In the genomic region with DNA sequence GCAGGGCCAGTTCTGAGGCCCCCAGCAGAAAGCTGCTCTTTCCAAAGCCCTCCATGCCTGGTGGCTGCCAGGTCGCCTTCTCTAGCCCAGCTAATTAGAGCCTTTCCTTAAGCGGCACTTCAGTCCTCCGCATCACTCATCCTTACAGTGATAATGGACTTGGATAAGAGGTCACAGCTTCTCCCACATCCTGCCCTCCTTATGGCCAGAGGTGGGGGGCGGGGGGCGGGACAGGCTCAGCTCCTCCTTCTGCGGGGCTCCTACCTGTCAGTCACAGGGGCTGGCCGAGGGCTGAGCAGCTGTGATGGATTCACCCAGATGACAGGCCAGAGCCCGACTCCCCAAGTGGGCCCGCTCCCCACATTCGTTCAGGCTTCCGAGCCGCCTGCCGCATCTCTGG, we compare ENCODE assay signal across 15 cellular contexts. TPM values are rescaled to one million over a fixed set of nuclear protein-coding genes. Genes with fewer than 3 reads are reported as not detected.
DNase-seq lines count a peak whose midpoint lies in the region; ATAC-seq, FAIRE-seq and TF ChIP-seq lines count a peak whose summit lies in the region.
"Had no signal": no experiment of that assay in that cellular context is flagged by ENCODE, and none has a peak within 500 bp of the region (broad histone marks: within the 10 kb centered on the region; RNA-seq: fewer than 3 reads in every experiment).

No MANE protein-coding gene starts in this region.

- no peak overlapping the region for H4K8ac ChIP-seq in mesendoderm (ENCODE audit: low read depth, low read length)

- H3K9me3 Mint-ChIP-seq in GM23338, result no peaks in the 10 kb centered on the region
- H3K9me3 Mint-ChIP-seq: CD14-positive monocyte; CD8-positive, alpha-beta T cell had no signal

- no peaks in the 10 kb centered on the region for H3K9me3 ChIP-seq in BLaER1
- no peaks in the 10 kb centered on the region for H3K9me3 ChIP-seq in K562 (replicated peaks; ENCODE audit: control insufficient read depth, insufficient read depth, low read depth, low read length)
- H3K9me3 ChIP-seq in smooth muscle cell (replicated peaks; ENCODE audit: low read depth), result no peaks in the 10 kb centered on the region

- H3K36me3 ChIP-seq in BLaER1 (peaks cover 7% of the 10 kb centered on the region; the same call in 1 of the 2 replicates), GM23338 (ENCODE audit: insufficient read depth) (no peaks in the 10 kb centered on the region), K562 (ENCODE audit: control insufficient read depth, insufficient read depth, low read length) (no peaks in the 10 kb centered on the region), mesendoderm (ENCODE audit: control insufficient read depth, insufficient read depth, low read length) (no peaks in the 10 kb centered on the region), smooth muscle cell (ENCODE audit: low read depth) (no peaks in the 10 kb centered on the region)

- H3K27ac ChIP-seq in BLaER1 (no peak overlapping the region), GM23338 (ENCODE audit: low read depth) (no peak overlapping the region), K562 (ENCODE audit: extremely low read depth, low read depth, low read length) (no peak overlapping the region), mesendoderm (ENCODE audit: low read depth, low read length) (no peak overlapping the region), smooth muscle cell (ENCODE audit: low read depth) (no peak overlapping the region)

- no peak for TF ChIP-seq RAD21 in K562 (CRISPR knock-in tag; conservative IDR thresholded peaks at IDR 0.05 in 1 of 2, IDR thresholded peaks at IDR 0.05 in 1 of 2)

- no peak overlapping the region for H2BK15ac ChIP-seq in mesendoderm (replicated peaks; ENCODE audit: low read depth)

- POLR2A ChIA-PET in K562 (lab: Yijun Ruan, JAX), result interaction anchor here (0.8 to 1.1 kb wide), 2 partner anchors 40 to 50 kb away, joined by 3 read pairs; no protein-coding TSS in a partner anchor

- H4K20me1 ChIP-seq in BLaER1 (no peaks in the 10 kb centered on the region), GM23338 (replicated peaks; ENCODE audit: insufficient read depth) (peaks cover 13% of the 10 kb centered on the region), K562 (replicated peaks; ENCODE audit: control insufficient read depth, insufficient read depth, low read length) (peaks cover 7% of the 10 kb centered on the region; the same call in 1 of the 2 replicates), smooth muscle cell (ENCODE audit: low read depth) (peaks cover 13% of the 10 kb centered on the region)

- H3K27ac Mint-ChIP-seq in GM23338, result no peak overlapping the region
- H3K27ac Mint-ChIP-seq: B cell; CD14-positive monocyte; CD8-positive, alpha-beta T cell had no signal

- no peaks in the 10 kb centered on the region for H3F3A ChIP-seq in GM23338 (replicated peaks; ENCODE audit: low read depth)
- no peaks in the 10 kb centered on the region for H3F3A ChIP-seq in smooth muscle cell (ENCODE audit: low read depth)

- no peak overlapping the region for H4K5ac ChIP-seq in mesendoderm (ENCODE audit: low read length)

- DNase-seq in GM23338 (ENCODE audit: low spot score) (peak; percentile 23), K562 (ENCODE audit: extremely low read depth in 1 of 4, low spot score in 3 of 4) (peak; percentile 20 to 42 (median 32)), mesendoderm (peak; percentile 73), smooth muscle cell (lab: John Stamatoyannopoulos, UW; ENCODE audit: unreplicated experiment) (no peak), retina (no peak), NCI-H2081 treated with DMSO at 0.1 percent for 48 hours (lab: John Stamatoyannopoulos, UW) (no peak)
- DNase-seq: COR-L47 had no signal

- H3K4ac ChIP-seq in mesendoderm (ENCODE audit: low read depth, low read length), result no peak overlapping the region

- no peak overlapping the region for H3K4me3 Mint-ChIP-seq in GM23338
- H3K4me3 Mint-ChIP-seq: B cell; CD14-positive monocyte; CD8-positive, alpha-beta T cell had no signal

- peaks cover 4% of the 10 kb centered on the region for H3K4me1 Mint-ChIP-seq in GM23338

- H3K18ac ChIP-seq in mesendoderm (ENCODE audit: low read length), result no peak overlapping the region

- no peak overlapping the region for H2BK120ac ChIP-seq in mesendoderm (ENCODE audit: low read depth, low read length)

- H3K79me1 ChIP-seq in mesendoderm (ENCODE audit: low read length), result no peaks in the 10 kb centered on the region

- no peak overlapping the region for H3K23ac ChIP-seq in mesendoderm (ENCODE audit: low read length)

- no peak for TF ChIP-seq CTCF in GM23338 (conservative IDR thresholded peaks at IDR 0.05; ENCODE audit: low read depth in 2 of 2)
- TF ChIP-seq CTCF in K562 (IDR thresholded peaks at IDR 0.05 in 2 of 3, conservative IDR thresholded peaks at IDR 0.05 in 1 of 3; ENCODE audit: insufficient read depth in 2 of 3, low read depth in 1 of 3, low read length in 3 of 3), result no peak
- TF ChIP-seq CTCF in smooth muscle cell (IDR thresholded peaks at IDR 0.05; ENCODE audit: borderline replicate concordance, insufficient read depth, poor library complexity, severe bottlenecking), result no peak

- H3K4me2 ChIP-seq in BLaER1 (peak overlapping the region; percentile 6; the same call in 1 of the 2 replicates), GM23338 (no peak overlapping the region), K562 (ENCODE audit: insufficient read depth, low read length) (no peak overlapping the region), mesendoderm (ENCODE audit: low read length) (no peak overlapping the region), smooth muscle cell (no peak overlapping the region)

- 73% methylated on average over 8 of the region's 13 CpGs for WGBS in K562 (ENCODE audit: insufficient coverage, low coverage, missing lambda C conversion rate)
- no CpG with 5 or more reads among the region's 13 CpGs for WGBS in mesendoderm (ENCODE audit: extremely low coverage, insufficient coverage, low lambda C conversion rate)
- WGBS in smooth muscle cell (ENCODE audit: low lambda C conversion rate), result 93% methylated on average over 13 of the region's 13 CpGs

- peaks cover 22% of the 10 kb centered on the region for H3K27me3 Mint-ChIP-seq in GM23338 (ENCODE audit: insufficient read depth, low read depth, poor library complexity)
- H3K27me3 Mint-ChIP-seq: B cell had no signal

- intact Hi-C loops in K562 (cut with micrococcal nuclease), result no loop called here

- H3K4me1 ChIP-seq in BLaER1, result peaks cover 97% of the 10 kb centered on the region
- H3K4me1 ChIP-seq in GM23338 (ENCODE audit: insufficient read depth), result no peaks in the 10 kb centered on the region
- H3K4me1 ChIP-seq in K562 (replicated peaks in 1 of 2; ENCODE audit: control insufficient read depth in 2 of 2, insufficient read depth in 2 of 2, low read length in 2 of 2), result peaks cover 0 to 3% of the 10 kb centered on the region in 2 experiments; a peak in 1 of 5 replicates
- H3K4me1 ChIP-seq in mesendoderm (ENCODE audit: control insufficient read depth, low read depth, low read length), result peaks cover 2% of the 10 kb centered on the region
- H3K4me1 ChIP-seq in smooth muscle cell (ENCODE audit: low read depth), result no peaks in the 10 kb centered on the region

- no peak for TF ChIP-seq EP300 in K562 (IDR thresholded peaks at IDR 0.05; ENCODE audit: low read length)

- no peaks in the 10 kb centered on the region for H3K9me2 ChIP-seq in GM23338 (ENCODE audit: insufficient read depth)

- H3K36me3 Mint-ChIP-seq in GM23338 (ENCODE audit: low read depth), result 0 out of 3 replicates have a peak, but pooled peaks cover 3% of the 10 kb centered on the region

- H3K56ac ChIP-seq in mesendoderm (ENCODE audit: low read length), result no peak overlapping the region

- H3K4me3 ChIP-seq in BLaER1 (no peak overlapping the region), GM23338 (no peak overlapping the region), K562 (no peak overlapping the region), mesendoderm (ENCODE audit: low read length) (no peak overlapping the region), smooth muscle cell (no peak overlapping the region)

- FAIRE-seq in K562 (lab: Jason Lieb, UNC), result no peak
- FAIRE-seq: A204.1, D721Med had no signal

- no peak overlapping the region for H2AK5ac ChIP-seq in mesendoderm (ENCODE audit: low read length)

- no peaks in the 10 kb centered on the region for H3K79me2 ChIP-seq in GM23338 (replicated peaks; ENCODE audit: insufficient read depth)
- H3K79me2 ChIP-seq in K562 (ENCODE audit: control insufficient read depth, insufficient read depth, low read length), result no peaks in the 10 kb centered on the region
- H3K79me2 ChIP-seq in mesendoderm (ENCODE audit: control insufficient read depth, insufficient read depth, low read length), result no peaks in the 10 kb centered on the region
- no peaks in the 10 kb centered on the region for H3K79me2 ChIP-seq in smooth muscle cell (ENCODE audit: low read depth)

- peaks cover 2% of the 10 kb centered on the region for H3K9me1 ChIP-seq in K562 (ENCODE audit: control insufficient read depth, insufficient read depth, low read length)

- no peak overlapping the region for H2BK5ac ChIP-seq in mesendoderm (ENCODE audit: low read length)

- no peak overlapping the region for H2AFZ ChIP-seq in GM23338
- H2AFZ ChIP-seq in K562 (ENCODE audit: low read depth, low read length), result no peak overlapping the region
- H2AFZ ChIP-seq in smooth muscle cell (ENCODE audit: low read depth), result no peak overlapping the region

- H3K9ac ChIP-seq in BLaER1 (no peak overlapping the region), K562 (ENCODE audit: insufficient read depth in 1 of 2, low read depth in 2 of 2, low read length in 2 of 2) (no peak overlapping the region), mesendoderm (ENCODE audit: low read length) (no peak overlapping the region), smooth muscle cell (ENCODE audit: low read depth) (no peak overlapping the region)

- no peak for TF ChIP-seq POLR2A in K562 (conservative IDR thresholded peaks at IDR 0.05)

- H3K27me3 ChIP-seq in BLaER1 (no peaks in the 10 kb centered on the region), GM23338 (ENCODE audit: insufficient read depth) (no peaks in the 10 kb centered on the region), K562 (ENCODE audit: control insufficient read depth in 2 of 2, insufficient read depth in 2 of 2, low read length in 2 of 2) (no peaks in the 10 kb centered on the region), mesendoderm (ENCODE audit: insufficient read depth, low read length, poor library complexity) (no peaks in the 10 kb centered on the region), smooth muscle cell (ENCODE audit: low read depth) (no peaks in the 10 kb centered on the region)

- in situ Hi-C loops in K562 (cut with MboI), result no loop called here

- ATAC-seq in GM23338 (peak; percentile 33; the same call in 2 of the 3 replicates), K562 (peak; percentile 25; the same call in 2 of the 3 replicates)
- ATAC-seq: CD8-positive, alpha-beta T cell; HCT116 had no signal

- CTCF ChIA-PET in K562 (lab: Yijun Ruan, JAX; ENCODE audit: low intra/inter-chr PET ratio), result no interaction called here

- BruUV-seq in K562 (replicated peaks; lab: Mats Ljungman, UMichigan), result no TSS peak

RNA-seq across cellular contexts. Expression of gene GRIN2C, which starts 41.4 kb away (rescaled TPM):
- total RNA-seq in GM23338 (2014; rRNA removed; shearing (Covaris generic)), result 0.10 TPM in 1 of 2 replicates, not detected in the other
- polyA plus RNA-seq in GM23338 (2016; fragmentation: Nextera tagmentation; extraction: Ambion mirVana) (0.07 and 0.19 TPM in 2 replicates), K562 (2011; rRNA removed) (0.08 and 0.10 TPM in 2 replicates), K562 (2014; fragmentation: Illumina TruSeq; extraction: Trizol) (0.10 TPM in 1 of 2 replicates, not detected in the other), K562 (2014; fragmentation: Nextera tagmentation; extraction: Ambion mirVana) (not detected), K562 (2014; rRNA removed) (0.08 and 0.20 TPM in 2 replicates), smooth muscle cell (0.30 and 0.32 TPM in 2 replicates)
- total RNA-seq in K562 (2011; cell fraction: chromatin; rRNA removed; ENCODE audit: low replicate concordance), result 1.3 and 4.1 TPM in 2 replicates
- total RNA-seq in K562 (2011; cell fraction: nucleolus; rRNA removed), result 0.66 and 1.7 TPM in 2 replicates
- 1.2 and 1.5 TPM in 2 replicates for total RNA-seq in K562 (2011; cell fraction: nucleoplasm; rRNA removed)
- total RNA-seq in K562 (2014; rRNA removed) (under 0.01 and 0.16 TPM in 2 replicates), K562 (2014; rRNA removed; fragmentation: Illumina TruSeq; extraction: Trizol) (0.03 and 0.04 TPM in 2 replicates), K562 (2015; rRNA removed; fragmentation: Illumina TruSeq; extraction: Trizol) (0.07 and 0.08 TPM in 2 replicates), K562 (2021) (0.33 and 0.40 TPM in 2 replicates), smooth muscle cell (0.13 TPM in 2 replicates)
- 0.04 and 0.06 TPM in 2 replicates for polyA plus RNA-seq in K562 (2011; cell fraction: cytosol; rRNA removed)
- 0.29 and 0.68 TPM in 2 replicates for polyA plus RNA-seq in K562 (2011; cell fraction: nucleus; rRNA removed)
- polyA plus RNA-seq in K562 (2012), result 0.16 and 0.66 TPM in 2 replicates
- polyA minus RNA-seq in K562 (2011; rRNA and poly(A)+ RNA removed), result 0.06 TPM in 1 of 2 replicates, not detected in the other
- not detected in 2 replicates for polyA minus RNA-seq in K562 (2011; cell fraction: cytosol; rRNA and poly(A)+ RNA removed)
- 0.11 and 0.27 TPM in 2 replicates for polyA minus RNA-seq in K562 (2011; cell fraction: nucleus; rRNA and poly(A)+ RNA removed)
- 0.01 TPM for polyA plus RNA-seq in mesendoderm (2013, experiment 1 of 2)
- polyA plus RNA-seq in mesendoderm (2013, experiment 2 of 2), result 0.01 TPM
- total RNA-seq: B cell; CD8-positive, alpha-beta T cell; Daoy had no signal
- polyA plus RNA-seq: CD14-positive monocyte had no signal

RNA-seq across cellular contexts. Expression of gene NAT9, which starts 42.2 kb away (rescaled TPM):
- 37.5 and 62.1 TPM in 2 replicates for total RNA-seq in GM23338 (2014; rRNA removed; shearing (Covaris generic))
- polyA plus RNA-seq in GM23338 (2016; fragmentation: Nextera tagmentation; extraction: Ambion mirVana) (30.7 and 37.3 TPM in 2 replicates), K562 (2011; rRNA removed) (42.4 and 52.0 TPM in 2 replicates), K562 (2014; fragmentation: Illumina TruSeq; extraction: Trizol) (37.1 and 39.9 TPM in 2 replicates), K562 (2014; fragmentation: Nextera tagmentation; extraction: Ambion mirVana) (1 to 10 TPM; 4.2 to 5.9 TPM), K562 (2014; rRNA removed) (59.9 and 63.8 TPM in 2 replicates), smooth muscle cell (42.5 and 48.3 TPM in 2 replicates)
- 145 and 300 TPM in 2 replicates for total RNA-seq in K562 (2011; cell fraction: chromatin; rRNA removed; ENCODE audit: low replicate concordance)
- total RNA-seq in K562 (2011; cell fraction: nucleolus; rRNA removed), result 204 and 205 TPM in 2 replicates
- 164 and 167 TPM in 2 replicates for total RNA-seq in K562 (2011; cell fraction: nucleoplasm; rRNA removed)
- total RNA-seq in K562 (2014; rRNA removed) (28.8 and 31.9 TPM in 2 replicates), K562 (2014; rRNA removed; fragmentation: Illumina TruSeq; extraction: Trizol) (28.3 and 42.2 TPM in 2 replicates), K562 (2015; rRNA removed; fragmentation: Illumina TruSeq; extraction: Trizol) (39.4 and 40.8 TPM in 2 replicates), K562 (2021) (56.8 and 63.6 TPM in 2 replicates), smooth muscle cell (21.4 and 23.5 TPM in 2 replicates)
- polyA plus RNA-seq in K562 (2011; cell fraction: cytosol; rRNA removed), result 38.3 and 39.8 TPM in 2 replicates
- 305 and 323 TPM in 2 replicates for polyA plus RNA-seq in K562 (2011; cell fraction: nucleus; rRNA removed)
- 49.7 and 52.4 TPM in 2 replicates for polyA plus RNA-seq in K562 (2012)
- polyA minus RNA-seq in K562 (2011; rRNA and poly(A)+ RNA removed), result 30.1 and 37.1 TPM in 2 replicates
- polyA minus RNA-seq in K562 (2011; cell fraction: cytosol; rRNA and poly(A)+ RNA removed), result 9.9 and 11.5 TPM in 2 replicates
- polyA minus RNA-seq in K562 (2011; cell fraction: nucleus; rRNA and poly(A)+ RNA removed), result 60.3 and 89.4 TPM in 2 replicates
- 13.4 TPM for polyA plus RNA-seq in mesendoderm (2013, experiment 1 of 2)
- 13.7 TPM for polyA plus RNA-seq in mesendoderm (2013, experiment 2 of 2)

RNA-seq across cellular contexts. Expression of gene FDXR, which starts 54.5 kb away (rescaled TPM):
- 33.1 and 34.5 TPM in 2 replicates for total RNA-seq in GM23338 (2014; rRNA removed; shearing (Covaris generic))
- polyA plus RNA-seq in GM23338 (2016; fragmentation: Nextera tagmentation; extraction: Ambion mirVana) (19.9 and 21.7 TPM in 2 replicates), K562 (2011; rRNA removed) (25.4 and 30.9 TPM in 2 replicates), K562 (2014; fragmentation: Illumina TruSeq; extraction: Trizol) (13.6 and 40.4 TPM in 2 replicates), K562 (2014; fragmentation: Nextera tagmentation; extraction: Ambion mirVana) (1 to 10 TPM in 1 of 2 experiments, under 1 TPM in 1; 0.89 to 2.8 TPM), K562 (2014; rRNA removed) (58.6 and 62.9 TPM in 2 replicates), smooth muscle cell (18.7 and 22.1 TPM in 2 replicates)
- 26.1 and 46.4 TPM in 2 replicates for total RNA-seq in K562 (2011; cell fraction: chromatin; rRNA removed; ENCODE audit: low replicate concordance)
- total RNA-seq in K562 (2011; cell fraction: nucleolus; rRNA removed), result 39.0 and 42.5 TPM in 2 replicates
- 25.0 and 34.7 TPM in 2 replicates for total RNA-seq in K562 (2011; cell fraction: nucleoplasm; rRNA removed)
- total RNA-seq in K562 (2014; rRNA removed) (62.2 and 76.4 TPM in 2 replicates), K562 (2014; rRNA removed; fragmentation: Illumina TruSeq; extraction: Trizol) (8.7 and 14.3 TPM in 2 replicates), K562 (2015; rRNA removed; fragmentation: Illumina TruSeq; extraction: Trizol) (40.6 and 46.1 TPM in 2 replicates), K562 (2021) (68.7 and 70.7 TPM in 2 replicates), smooth muscle cell (5.6 and 10.4 TPM in 2 replicates)
- 27.8 and 83.2 TPM in 2 replicates for polyA plus RNA-seq in K562 (2011; cell fraction: cytosol; rRNA removed)
- polyA plus RNA-seq in K562 (2011; cell fraction: nucleus; rRNA removed), result 47.6 and 91.7 TPM in 2 replicates
- polyA plus RNA-seq in K562 (2012), result 64.0 and 126 TPM in 2 replicates
- 5.2 and 10.6 TPM in 2 replicates for polyA minus RNA-seq in K562 (2011; rRNA and poly(A)+ RNA removed)
- 20.5 and 30.2 TPM in 2 replicates for polyA minus RNA-seq in K562 (2011; cell fraction: cytosol; rRNA and poly(A)+ RNA removed)
- polyA minus RNA-seq in K562 (2011; cell fraction: nucleus; rRNA and poly(A)+ RNA removed), result 22.8 and 27.3 TPM in 2 replicates
- 6.1 TPM for polyA plus RNA-seq in mesendoderm (2013, experiment 1 of 2)
- polyA plus RNA-seq in mesendoderm (2013, experiment 2 of 2), result 6.1 TPM

Comparison
In these comparisons a context has a peak if more than half of its experiments do, and no peak if none do; other contexts are left out.
1. DNase-seq: peak in GM23338 (single experiment), K562 (4 of 4) and mesendoderm (single experiment); none in smooth muscle cell (single experiment), retina (single experiment) and NCI-H2081 treated with DMSO at 0.1 percent for 48 hours (single experiment).